Comparison of ENCODE assay signal across 15 cellular contexts in the genomic region with DNA sequence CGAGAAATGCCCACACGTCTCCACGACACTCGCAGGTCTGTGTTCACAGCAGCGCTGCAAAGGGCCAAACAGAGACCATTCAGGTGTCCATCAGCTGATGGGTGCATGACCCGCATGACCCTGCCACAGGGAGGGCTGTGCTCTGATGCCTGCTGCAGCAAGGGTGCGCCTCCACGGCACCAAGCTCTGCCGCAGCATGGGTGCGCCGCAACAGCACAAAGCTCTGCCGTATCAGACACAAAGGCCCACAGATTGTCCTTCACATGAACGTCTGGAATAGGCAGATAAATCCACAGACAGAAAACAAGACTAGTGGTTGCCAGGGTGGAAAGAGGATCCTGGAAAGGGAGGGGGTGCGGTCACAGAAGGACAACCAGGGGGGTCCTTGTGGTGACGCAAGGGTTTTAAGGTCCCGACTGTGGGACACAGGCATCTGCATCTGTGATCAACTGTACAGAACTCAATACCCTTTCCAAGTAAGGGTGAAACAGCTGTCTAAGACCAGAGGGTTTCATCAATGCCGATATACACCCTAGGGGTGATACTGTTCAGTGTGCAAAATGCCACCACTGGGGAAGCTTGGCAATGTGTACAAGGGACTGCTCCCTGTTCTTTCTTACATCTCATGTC.
DNase-seq lines count a peak whose midpoint lies in the region; ATAC-seq, FAIRE-seq and TF ChIP-seq lines count a peak whose summit lies in the region.
"Had no signal": no experiment of that assay in that cellular context is flagged by ENCODE, and none has a peak within 500 bp of the region (broad histone marks: within the 10 kb centered on the region; RNA-seq: fewer than 3 reads in every experiment).

No MANE protein-coding gene starts in this region.

- CTCF ChIA-PET in GM12878 (lab: Yijun Ruan, JAX), result interaction anchor here (1.0 kb wide), 1 partner anchor 10 kb away, joined by 3 read pairs; no protein-coding TSS in a partner anchor

- H2AFZ ChIP-seq in GM12878 (ENCODE audit: control insufficient read depth, low read depth, low read length), result no peak overlapping the region

- peak overlapping the region; percentile 8 for H3K27ac Mint-ChIP-seq in activated T-cell treated with anti-CD3 and anti-CD28 coated beads, Interleukin-2, amount 50 U/mL, for 72 hours

- POLR2A ChIA-PET in GM12878 (lab: Charles Lee), result no interaction called here

- no peak for DNase-seq in activated T-cell treated with anti-CD3 and anti-CD28 coated beads, Interleukin-2, amount 50 U/mL, for 72 hours
- no peak for DNase-seq in activated T-cell treated with anti-CD3 and anti-CD28 coated beads, Interleukin-2, amount 50 U/mL, for 1 hour
- DNase-seq in GM12878 (ENCODE audit: low read depth, low spot score), result no peak
- no peak for DNase-seq in transverse colon
- no peak for DNase-seq in GM03348 (ENCODE audit: low spot score)
- DNase-seq in Kasumi-1 (lab: John Stamatoyannopoulos, UW), result no peak
- DNase-seq: activated effector memory CD4-positive, alpha-beta T cell treated with anti-CD3 and anti-CD28 coated beads, Interleukin-2, amount 50 U/mL, for 16 hours; DMS79; foreskin keratinocyte; kidney glomerular epithelial cell; ovary had no signal

- no peak overlapping the region for H3K27ac ChIP-seq in GM12878 (ENCODE audit: control insufficient read depth, insufficient read depth)
- peak overlapping the region; percentile 50 for H3K27ac ChIP-seq in mesodermal cell (ENCODE audit: low read depth, low read length, severe bottlenecking)
- H3K27ac ChIP-seq in transverse colon, result peak overlapping the region in 3 of 4 donors; percentile 30 to 44 (median 36)
- H3K27ac ChIP-seq: foreskin keratinocyte, VCaP had no signal

- H3K4me3 ChIP-seq in GM12878 (no peak overlapping the region), mesodermal cell (ENCODE audit: extremely low read depth, insufficient read depth, low read length, poor library complexity, severe bottlenecking) (no peak overlapping the region), transverse colon (no peak overlapping the region)
- H3K4me3 ChIP-seq: ovary had no signal

- H3K9me3 Mint-ChIP-seq in activated T-cell treated with anti-CD3 and anti-CD28 coated beads, Interleukin-2, amount 50 U/mL, for 72 hours, result no peaks in the 10 kb centered on the region

- H3K4me1 Mint-ChIP-seq in activated T-cell treated with anti-CD3 and anti-CD28 coated beads, Interleukin-2, amount 50 U/mL, for 72 hours (ENCODE audit: low read depth), result peaks cover 77% of the 10 kb centered on the region

- TF ChIP-seq POLR2A in GM12878 (IDR thresholded peaks at IDR 0.05; ENCODE audit: low read depth, low read length) (peak; percentile 52), transverse colon (IDR thresholded peaks at IDR 0.05) (no peak)

- H3K79me2 ChIP-seq in GM12878 (ENCODE audit: control insufficient read depth, insufficient read depth, low read length), result peaks cover 99% of the 10 kb centered on the region

- peaks cover 0 to 11% of the 10 kb centered on the region in 2 donors for H3K36me3 Mint-ChIP-seq in activated T-cell treated with anti-CD3 and anti-CD28 coated beads, Interleukin-2, amount 50 U/mL, for 72 hours (ENCODE audit: insufficient read depth in 2 of 2)

- SMC1A ChIA-PET in GM12878 (lab: Charles Lee; ENCODE audit: uncharacterized antibody, unreplicated experiment), result interaction anchor here (0.7 kb wide), 1 partner anchor 20 kb away, joined by 3 read pairs; no protein-coding TSS in a partner anchor

- no peak for FAIRE-seq in GM12878 (lab: Jason Lieb, UNC)
- FAIRE-seq: colon had no signal

- H3K9me3 ChIP-seq in GM12878 (replicated peaks; ENCODE audit: control insufficient read depth, insufficient read depth, low read length) (no peaks in the 10 kb centered on the region), mesodermal cell (ENCODE audit: control insufficient read depth, low read length) (no peaks in the 10 kb centered on the region), transverse colon (no peaks in the 10 kb centered on the region)
- H3K9me3 ChIP-seq: ovary had no signal

- no peak for TF ChIP-seq RAD21 in GM12878 (IDR thresholded peaks at IDR 0.05; ENCODE audit: insufficient read depth, low read depth, low read length)

- TF ChIP-seq EP300 in GM12878 (IDR thresholded peaks at IDR 0.05; ENCODE audit: borderline replicate concordance in 1 of 2, control insufficient read depth in 1 of 2, low read depth in 2 of 2, low read length in 2 of 2) (no peak), transverse colon (IDR thresholded peaks at IDR 0.05; ENCODE audit: low read depth) (no peak)

- H3K4me3 Mint-ChIP-seq in activated T-cell treated with anti-CD3 and anti-CD28 coated beads, Interleukin-2, amount 50 U/mL, for 72 hours, result no peak overlapping the region

- H3K27me3 ChIP-seq in GM12878 (replicated peaks in 1 of 2; ENCODE audit: control insufficient read depth in 2 of 2, insufficient read depth in 2 of 2, low read length in 1 of 2) (no peaks in the 10 kb centered on the region), transverse colon (no peaks in the 10 kb centered on the region)
- H3K27me3 ChIP-seq: foreskin keratinocyte, ovary had no signal

- in situ Hi-C loops in GM12878 (cut with MboI) (no loop called here), transverse colon (cut with MboI; ENCODE audit: low pct_ligation_motif_present in 1 of 4, low pct_unique_long_range_greater_than_20kb in 1 of 4, low sequenced_read_pairs in 3 of 4) (no loop called here)

- peaks cover 18% of the 10 kb centered on the region for H4K20me1 ChIP-seq in GM12878 (ENCODE audit: control insufficient read depth, insufficient read depth)

- RAD21 ChIA-PET in GM12878 (lab: Charles Lee; ENCODE audit: unreplicated experiment), result interaction anchor here (0.7 kb wide), 1 partner anchor 126 kb away, joined by 3 read pairs; no protein-coding TSS in a partner anchor

- no peak overlapping the region for H3K4me2 ChIP-seq in GM12878 (ENCODE audit: control insufficient read depth, insufficient read depth)

- no peak for ATAC-seq in activated T-cell treated with anti-CD3 and anti-CD28 coated beads, Interleukin-2, amount 50 U/mL, for 72 hours (replicated peaks in 1 of 2)
- ATAC-seq in GM12878, result no peak
- no peak for ATAC-seq in HG03196 (IDR thresholded peaks at IDR 0.05; ENCODE audit: unreplicated experiment)

- WGBS in GM12878 (ENCODE audit: insufficient coverage, insufficient replicate concordance, low lambda C conversion rate, missing lambda C conversion rate), result 97% methylated on average over 17 of the region's 17 CpGs
- WGBS in mesodermal cell (ENCODE audit: insufficient coverage in 2 of 2), 2 experiments, result 95 to 97% methylated on average over 17 of the region's 17 CpGs
- WGBS in transverse colon (ENCODE audit: low coverage in 1 of 2), 2 donors, result 77 to 89% methylated on average over 3 to 17 of the region's 17 CpGs

- H3K4me1 ChIP-seq in GM12878 (ENCODE audit: control insufficient read depth, insufficient read depth, low read length), result peaks cover 44% of the 10 kb centered on the region
- peaks cover 58% of the 10 kb centered on the region for H3K4me1 ChIP-seq in mesodermal cell (ENCODE audit: control insufficient read depth, insufficient read depth, low read length, poor library complexity, severe bottlenecking)
- H3K4me1 ChIP-seq in transverse colon, result peaks cover 15 to 59% (median 25%) of the 10 kb centered on the region in 4 donors

- no peaks in the 10 kb centered on the region for H3K27me3 Mint-ChIP-seq in activated T-cell treated with anti-CD3 and anti-CD28 coated beads, Interleukin-2, amount 50 U/mL, for 72 hours (ENCODE audit: low read depth)

- H3K36me3 ChIP-seq in GM12878 (ENCODE audit: control insufficient read depth in 2 of 2, insufficient read depth in 2 of 2, low read length in 1 of 2) (peaks cover 9 to 18% of the 10 kb centered on the region in 2 experiments), mesodermal cell (ENCODE audit: control insufficient read depth, insufficient read depth, low read length) (peaks cover 50% of the 10 kb centered on the region), transverse colon (no peaks in the 10 kb centered on the region)
- H3K36me3 ChIP-seq: ovary had no signal

- intact Hi-C loops in GM12878 (cut with micrococcal nuclease; ENCODE audit: unreplicated experiment) (no loop called here), transverse colon (cut with DNase I; ENCODE audit: low total_unique reads) (no loop called here)

- no TSS peak for BruUV-seq in GM12878 (replicated peaks; lab: Mats Ljungman, UMichigan)

- H3K9ac ChIP-seq in GM12878 (ENCODE audit: control insufficient read depth, insufficient read depth, low read length), result no peak overlapping the region

- TF ChIP-seq CTCF in GM12878 (IDR thresholded peaks at IDR 0.05 in 2 of 3, conservative IDR thresholded peaks at IDR 0.05 in 1 of 3; ENCODE audit: control insufficient read depth in 2 of 3, extremely low read depth in 1 of 3, insufficient read depth in 1 of 3, low read depth in 3 of 3, low read length in 3 of 3) (no peak), transverse colon (IDR thresholded peaks at IDR 0.05) (no peak)

TF ChIP-seq in GM12878, 131 proteins besides CTCF, POLR2A, EP300 and RAD21:
- TF ChIP-seq NFIC (IDR thresholded peaks at IDR 0.05; ENCODE audit: low read depth, low read length) (no peak), BACH1 (IDR thresholded peaks at IDR 0.05; ENCODE audit: borderline replicate concordance) (no peak), ATF7 (IDR thresholded peaks at IDR 0.05; ENCODE audit: low read depth) (no peak), BMI1 (IDR thresholded peaks at IDR 0.05; ENCODE audit: borderline replicate concordance) (no peak)
- TF ChIP-seq, protein P1, sequence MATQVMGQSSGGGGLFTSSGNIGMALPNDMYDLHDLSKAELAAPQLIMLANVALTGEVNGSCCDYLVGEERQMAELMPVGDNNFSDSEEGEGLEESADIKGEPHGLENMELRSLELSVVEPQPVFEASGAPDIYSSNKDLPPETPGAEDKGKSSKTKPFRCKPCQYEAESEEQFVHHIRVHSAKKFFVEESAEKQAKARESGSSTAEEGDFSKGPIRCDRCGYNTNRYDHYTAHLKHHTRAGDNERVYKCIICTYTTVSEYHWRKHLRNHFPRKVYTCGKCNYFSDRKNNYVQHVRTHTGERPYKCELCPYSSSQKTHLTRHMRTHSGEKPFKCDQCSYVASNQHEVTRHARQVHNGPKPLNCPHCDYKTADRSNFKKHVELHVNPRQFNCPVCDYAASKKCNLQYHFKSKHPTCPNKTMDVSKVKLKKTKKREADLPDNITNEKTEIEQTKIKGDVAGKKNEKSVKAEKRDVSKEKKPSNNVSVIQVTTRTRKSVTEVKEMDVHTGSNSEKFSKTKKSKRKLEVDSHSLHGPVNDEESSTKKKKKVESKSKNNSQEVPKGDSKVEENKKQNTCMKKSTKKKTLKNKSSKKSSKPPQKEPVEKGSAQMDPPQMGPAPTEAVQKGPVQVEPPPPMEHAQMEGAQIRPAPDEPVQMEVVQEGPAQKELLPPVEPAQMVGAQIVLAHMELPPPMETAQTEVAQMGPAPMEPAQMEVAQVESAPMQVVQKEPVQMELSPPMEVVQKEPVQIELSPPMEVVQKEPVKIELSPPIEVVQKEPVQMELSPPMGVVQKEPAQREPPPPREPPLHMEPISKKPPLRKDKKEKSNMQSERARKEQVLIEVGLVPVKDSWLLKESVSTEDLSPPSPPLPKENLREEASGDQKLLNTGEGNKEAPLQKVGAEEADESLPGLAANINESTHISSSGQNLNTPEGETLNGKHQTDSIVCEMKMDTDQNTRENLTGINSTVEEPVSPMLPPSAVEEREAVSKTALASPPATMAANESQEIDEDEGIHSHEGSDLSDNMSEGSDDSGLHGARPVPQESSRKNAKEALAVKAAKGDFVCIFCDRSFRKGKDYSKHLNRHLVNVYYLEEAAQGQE (IDR thresholded peaks at IDR 0.05; ENCODE audit: low read depth, low read length), result no peak
